2 cellular contexts compared by ENCODE assay signal in the genomic region with DNA sequence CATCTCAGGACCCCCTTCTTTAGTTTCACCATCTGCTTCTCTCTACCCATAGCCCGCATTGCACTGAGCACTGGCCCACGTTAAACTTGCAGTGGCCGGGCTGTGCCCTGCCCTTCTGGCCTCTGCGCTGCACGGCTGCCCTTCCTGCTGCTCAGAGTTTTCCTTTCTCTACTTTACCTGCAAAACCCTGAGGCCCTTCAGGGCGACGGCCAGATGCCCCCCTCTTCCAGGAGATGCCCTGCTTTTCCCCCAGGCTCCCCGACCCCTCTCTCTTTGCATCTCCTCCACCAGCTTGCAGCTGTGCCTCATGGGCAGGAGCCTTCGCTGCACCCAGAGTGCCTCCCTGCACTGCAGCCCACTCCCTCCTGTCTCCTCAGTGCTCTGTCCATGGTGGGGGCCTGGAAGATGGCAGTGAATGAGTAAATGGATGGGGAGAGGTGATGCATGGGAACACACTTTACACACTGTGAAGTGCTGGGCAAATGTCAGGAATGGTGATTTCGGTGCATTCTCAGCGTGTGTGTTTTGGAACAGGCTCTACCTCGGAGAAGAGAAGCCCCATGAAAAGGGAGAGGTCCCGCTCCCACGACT.
A peak's percentile ranks its signal among the peaks of the same experiment; 100 is the strongest.
TF ChIP-seq lines count a peak whose summit lies in the region.

No MANE protein-coding gene starts in this region.

TF ChIP-seq in HepG2, 621 proteins besides CTCF, POLR2A, EP300 and RAD21 (continues in another document):
- no peak for TF ChIP-seq MATR3 (CRISPR knock-in tag; IDR thresholded peaks at IDR 0.05)
- TF ChIP-seq AGO2 (optimal IDR thresholded peaks at IDR 0.05; ENCODE audit: low read depth, low read length): peak; percentile 68
- TF ChIP-seq REST (IDR thresholded peaks at IDR 0.05; ENCODE audit: borderline replicate concordance in 1 of 2, low read depth in 1 of 2, low read length in 2 of 2): peak; percentile 8 to 50; a peak in 2 of 4 replicates
- TF ChIP-seq RERE (CRISPR knock-in tag; IDR thresholded peaks at IDR 0.05; ENCODE audit: low read depth): no peak
- no peak for TF ChIP-seq SRY (CRISPR knock-in tag; IDR thresholded peaks at IDR 0.05)
- TF ChIP-seq FOXO4 (CRISPR knock-in tag; conservative IDR thresholded peaks at IDR 0.05): 0 out of 2 replicates have a peak, but pooled peaks have one; percentile 35
- TF ChIP-seq, protein P1, sequence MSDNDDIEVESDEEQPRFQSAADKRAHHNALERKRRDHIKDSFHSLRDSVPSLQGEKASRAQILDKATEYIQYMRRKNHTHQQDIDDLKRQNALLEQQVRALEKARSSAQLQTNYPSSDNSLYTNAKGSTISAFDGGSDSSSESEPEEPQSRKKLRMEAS (IDR thresholded peaks at IDR 0.05): no peak
- TF ChIP-seq ZNF333 (CRISPR knock-in tag; IDR thresholded peaks at IDR 0.05; ENCODE audit: borderline replicate concordance): no peak

TF ChIP-seq in Ishikawa, 13 proteins besides CTCF, POLR2A, EP300 and RAD21:
- TF ChIP-seq CEBPB (IDR thresholded peaks at IDR 0.05): no peak
- TF ChIP-seq REST (IDR thresholded peaks at IDR 0.05; ENCODE audit: low read depth): peak; percentile 74
